1 cellular context compared by ENCODE assay signal in the genomic region with DNA sequence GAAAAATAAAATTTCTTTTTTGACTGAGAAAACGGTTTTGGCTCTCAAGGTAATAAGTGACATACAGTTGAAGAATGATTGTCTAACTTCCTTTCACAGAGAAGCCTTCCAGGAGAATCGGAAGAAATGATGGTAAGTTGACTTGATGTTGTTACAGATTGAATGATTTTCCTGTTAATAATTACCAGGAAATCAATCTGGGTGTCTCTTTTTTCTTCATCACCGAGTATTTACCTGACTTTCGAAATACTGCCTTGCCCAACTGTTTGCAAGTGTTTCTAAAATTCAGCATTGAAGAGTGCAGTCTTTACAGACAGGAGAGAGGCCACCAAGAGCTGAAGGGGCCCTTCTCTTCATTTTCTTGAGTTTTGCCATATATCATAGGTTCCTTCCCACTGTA.
TF ChIP-seq lines count a peak whose summit lies in the region.

No MANE protein-coding gene starts in this region.

TF ChIP-seq in HepG2, 621 proteins besides CTCF, POLR2A, EP300 and RAD21 (continued from another document and continues in another):
- TF ChIP-seq, protein P1, sequence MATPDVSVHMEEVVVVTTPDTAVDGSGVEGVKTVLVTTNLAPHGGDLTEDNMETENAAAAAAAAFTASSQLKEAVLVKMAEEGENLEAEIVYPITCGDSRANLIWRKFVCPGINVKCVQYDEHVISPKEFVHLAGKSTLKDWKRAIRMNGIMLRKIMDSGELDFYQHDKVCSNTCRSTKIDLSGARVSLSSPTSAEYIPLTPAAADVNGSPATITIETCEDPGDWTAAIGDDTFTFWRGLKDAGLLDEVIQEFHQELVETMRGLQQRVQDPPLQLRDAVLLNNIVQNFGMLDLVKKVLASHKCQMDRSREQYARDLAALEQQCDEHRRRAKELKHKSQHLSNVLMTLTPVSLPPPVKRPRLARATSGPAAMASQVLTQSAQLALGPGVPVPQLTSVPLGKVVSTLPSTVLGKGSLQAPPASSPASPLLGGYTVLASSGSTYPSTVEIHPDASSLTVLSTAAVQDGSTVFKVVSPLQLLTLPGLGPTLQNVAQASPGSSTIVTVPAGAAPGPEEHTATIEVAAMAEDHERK (CRISPR knock-in tag; IDR thresholded peaks at IDR 0.05; ENCODE audit: low read depth): no peak
- no peak; the same call in 1 of the 2 replicates for TF ChIP-seq SALL1 (CRISPR knock-in tag; IDR thresholded peaks at IDR 0.05)
- TF ChIP-seq, protein P2, sequence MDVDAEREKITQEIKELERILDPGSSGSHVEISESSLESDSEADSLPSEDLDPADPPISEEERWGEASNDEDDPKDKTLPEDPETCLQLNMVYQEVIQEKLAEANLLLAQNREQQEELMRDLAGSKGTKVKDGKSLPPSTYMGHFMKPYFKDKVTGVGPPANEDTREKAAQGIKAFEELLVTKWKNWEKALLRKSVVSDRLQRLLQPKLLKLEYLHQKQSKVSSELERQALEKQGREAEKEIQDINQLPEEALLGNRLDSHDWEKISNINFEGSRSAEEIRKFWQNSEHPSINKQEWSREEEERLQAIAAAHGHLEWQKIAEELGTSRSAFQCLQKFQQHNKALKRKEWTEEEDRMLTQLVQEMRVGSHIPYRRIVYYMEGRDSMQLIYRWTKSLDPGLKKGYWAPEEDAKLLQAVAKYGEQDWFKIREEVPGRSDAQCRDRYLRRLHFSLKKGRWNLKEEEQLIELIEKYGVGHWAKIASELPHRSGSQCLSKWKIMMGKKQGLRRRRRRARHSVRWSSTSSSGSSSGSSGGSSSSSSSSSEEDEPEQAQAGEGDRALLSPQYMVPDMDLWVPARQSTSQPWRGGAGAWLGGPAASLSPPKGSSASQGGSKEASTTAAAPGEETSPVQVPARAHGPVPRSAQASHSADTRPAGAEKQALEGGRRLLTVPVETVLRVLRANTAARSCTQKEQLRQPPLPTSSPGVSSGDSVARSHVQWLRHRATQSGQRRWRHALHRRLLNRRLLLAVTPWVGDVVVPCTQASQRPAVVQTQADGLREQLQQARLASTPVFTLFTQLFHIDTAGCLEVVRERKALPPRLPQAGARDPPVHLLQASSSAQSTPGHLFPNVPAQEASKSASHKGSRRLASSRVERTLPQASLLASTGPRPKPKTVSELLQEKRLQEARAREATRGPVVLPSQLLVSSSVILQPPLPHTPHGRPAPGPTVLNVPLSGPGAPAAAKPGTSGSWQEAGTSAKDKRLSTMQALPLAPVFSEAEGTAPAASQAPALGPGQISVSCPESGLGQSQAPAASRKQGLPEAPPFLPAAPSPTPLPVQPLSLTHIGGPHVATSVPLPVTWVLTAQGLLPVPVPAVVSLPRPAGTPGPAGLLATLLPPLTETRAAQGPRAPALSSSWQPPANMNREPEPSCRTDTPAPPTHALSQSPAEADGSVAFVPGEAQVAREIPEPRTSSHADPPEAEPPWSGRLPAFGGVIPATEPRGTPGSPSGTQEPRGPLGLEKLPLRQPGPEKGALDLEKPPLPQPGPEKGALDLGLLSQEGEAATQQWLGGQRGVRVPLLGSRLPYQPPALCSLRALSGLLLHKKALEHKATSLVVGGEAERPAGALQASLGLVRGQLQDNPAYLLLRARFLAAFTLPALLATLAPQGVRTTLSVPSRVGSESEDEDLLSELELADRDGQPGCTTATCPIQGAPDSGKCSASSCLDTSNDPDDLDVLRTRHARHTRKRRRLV (CRISPR knock-in tag; IDR thresholded peaks at IDR 0.05): no peak
- no peak for TF ChIP-seq TCF12 (IDR thresholded peaks at IDR 0.05)
- TF ChIP-seq TCF12 (CRISPR knock-in tag; IDR thresholded peaks at IDR 0.05): peak; percentile 84; the same call in 1 of the 2 replicates
- TF ChIP-seq, protein P3, sequence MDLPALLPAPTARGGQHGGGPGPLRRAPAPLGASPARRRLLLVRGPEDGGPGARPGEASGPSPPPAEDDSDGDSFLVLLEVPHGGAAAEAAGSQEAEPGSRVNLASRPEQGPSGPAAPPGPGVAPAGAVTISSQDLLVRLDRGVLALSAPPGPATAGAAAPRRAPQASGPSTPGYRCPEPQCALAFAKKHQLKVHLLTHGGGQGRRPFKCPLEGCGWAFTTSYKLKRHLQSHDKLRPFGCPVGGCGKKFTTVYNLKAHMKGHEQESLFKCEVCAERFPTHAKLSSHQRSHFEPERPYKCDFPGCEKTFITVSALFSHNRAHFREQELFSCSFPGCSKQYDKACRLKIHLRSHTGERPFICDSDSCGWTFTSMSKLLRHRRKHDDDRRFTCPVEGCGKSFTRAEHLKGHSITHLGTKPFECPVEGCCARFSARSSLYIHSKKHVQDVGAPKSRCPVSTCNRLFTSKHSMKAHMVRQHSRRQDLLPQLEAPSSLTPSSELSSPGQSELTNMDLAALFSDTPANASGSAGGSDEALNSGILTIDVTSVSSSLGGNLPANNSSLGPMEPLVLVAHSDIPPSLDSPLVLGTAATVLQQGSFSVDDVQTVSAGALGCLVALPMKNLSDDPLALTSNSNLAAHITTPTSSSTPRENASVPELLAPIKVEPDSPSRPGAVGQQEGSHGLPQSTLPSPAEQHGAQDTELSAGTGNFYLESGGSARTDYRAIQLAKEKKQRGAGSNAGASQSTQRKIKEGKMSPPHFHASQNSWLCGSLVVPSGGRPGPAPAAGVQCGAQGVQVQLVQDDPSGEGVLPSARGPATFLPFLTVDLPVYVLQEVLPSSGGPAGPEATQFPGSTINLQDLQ (CRISPR knock-in tag; IDR thresholded peaks at IDR 0.05): no peak
- TF ChIP-seq, protein P4, sequence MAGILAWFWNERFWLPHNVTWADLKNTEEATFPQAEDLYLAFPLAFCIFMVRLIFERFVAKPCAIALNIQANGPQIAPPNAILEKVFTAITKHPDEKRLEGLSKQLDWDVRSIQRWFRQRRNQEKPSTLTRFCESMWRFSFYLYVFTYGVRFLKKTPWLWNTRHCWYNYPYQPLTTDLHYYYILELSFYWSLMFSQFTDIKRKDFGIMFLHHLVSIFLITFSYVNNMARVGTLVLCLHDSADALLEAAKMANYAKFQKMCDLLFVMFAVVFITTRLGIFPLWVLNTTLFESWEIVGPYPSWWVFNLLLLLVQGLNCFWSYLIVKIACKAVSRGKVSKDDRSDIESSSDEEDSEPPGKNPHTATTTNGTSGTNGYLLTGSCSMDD (CRISPR knock-in tag; IDR thresholded peaks at IDR 0.05): no peak
- TF ChIP-seq ZNF225 (CRISPR knock-in tag; IDR thresholded peaks at IDR 0.05): no peak
- TF ChIP-seq, protein P5, sequence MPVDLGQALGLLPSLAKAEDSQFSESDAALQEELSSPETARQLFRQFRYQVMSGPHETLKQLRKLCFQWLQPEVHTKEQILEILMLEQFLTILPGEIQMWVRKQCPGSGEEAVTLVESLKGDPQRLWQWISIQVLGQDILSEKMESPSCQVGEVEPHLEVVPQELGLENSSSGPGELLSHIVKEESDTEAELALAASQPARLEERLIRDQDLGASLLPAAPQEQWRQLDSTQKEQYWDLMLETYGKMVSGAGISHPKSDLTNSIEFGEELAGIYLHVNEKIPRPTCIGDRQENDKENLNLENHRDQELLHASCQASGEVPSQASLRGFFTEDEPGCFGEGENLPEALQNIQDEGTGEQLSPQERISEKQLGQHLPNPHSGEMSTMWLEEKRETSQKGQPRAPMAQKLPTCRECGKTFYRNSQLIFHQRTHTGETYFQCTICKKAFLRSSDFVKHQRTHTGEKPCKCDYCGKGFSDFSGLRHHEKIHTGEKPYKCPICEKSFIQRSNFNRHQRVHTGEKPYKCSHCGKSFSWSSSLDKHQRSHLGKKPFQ (CRISPR knock-in tag; IDR thresholded peaks at IDR 0.05; ENCODE audit: insufficient replicate concordance): no peak
- TF ChIP-seq ZSCAN21 (CRISPR knock-in tag; IDR thresholded peaks at IDR 0.05; ENCODE audit: borderline replicate concordance): 0 out of 2 replicates have a peak, but pooled peaks have one; percentile 4
- TF ChIP-seq, protein P6, sequence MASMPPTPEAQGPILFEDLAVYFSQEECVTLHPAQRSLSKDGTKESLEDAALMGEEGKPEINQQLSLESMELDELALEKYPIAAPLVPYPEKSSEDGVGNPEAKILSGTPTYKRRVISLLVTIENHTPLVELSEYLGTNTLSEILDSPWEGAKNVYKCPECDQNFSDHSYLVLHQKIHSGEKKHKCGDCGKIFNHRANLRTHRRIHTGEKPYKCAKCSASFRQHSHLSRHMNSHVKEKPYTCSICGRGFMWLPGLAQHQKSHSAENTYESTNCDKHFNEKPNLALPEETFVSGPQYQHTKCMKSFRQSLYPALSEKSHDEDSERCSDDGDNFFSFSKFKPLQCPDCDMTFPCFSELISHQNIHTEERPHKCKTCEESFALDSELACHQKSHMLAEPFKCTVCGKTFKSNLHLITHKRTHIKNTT (CRISPR knock-in tag; IDR thresholded peaks at IDR 0.05): no peak
- peak; percentile 84; the same call in 1 of the 2 replicates for TF ChIP-seq ZNF264 (CRISPR knock-in tag; IDR thresholded peaks at IDR 0.05)
- no peak; the same call in 1 of the 2 replicates for TF ChIP-seq PITX1 (CRISPR knock-in tag; IDR thresholded peaks at IDR 0.05)
- no peak for TF ChIP-seq XBP1 (CRISPR knock-in tag; IDR thresholded peaks at IDR 0.05)
- TF ChIP-seq JUND (CRISPR knock-in tag; IDR thresholded peaks at IDR 0.05): 0 out of 2 replicates have a peak, but pooled peaks have one; percentile 19
- peak; percentile 74; the same call in 1 of the 2 replicates for TF ChIP-seq PHF21A (CRISPR knock-in tag; IDR thresholded peaks at IDR 0.05)
- no peak for TF ChIP-seq ZNF350 (CRISPR knock-in tag; IDR thresholded peaks at IDR 0.05; ENCODE audit: borderline replicate concordance, low read depth)
- TF ChIP-seq ZNF543 (CRISPR knock-in tag; IDR thresholded peaks at IDR 0.05): no peak
- no peak for TF ChIP-seq SRSF9 (IDR thresholded peaks at IDR 0.05; ENCODE audit: borderline replicate concordance, insufficient read depth, low read depth, low read length, poor library complexity, severe bottlenecking)
- TF ChIP-seq ZNF749 (CRISPR knock-in tag; IDR thresholded peaks at IDR 0.05; ENCODE audit: borderline replicate concordance): no peak
- no peak for TF ChIP-seq AGO1 (IDR thresholded peaks at IDR 0.05; ENCODE audit: low read depth, low read length, poor library complexity, severe bottlenecking)
- TF ChIP-seq AKAP8 (CRISPR knock-in tag; IDR thresholded peaks at IDR 0.05): no peak
- TF ChIP-seq, protein P7, sequence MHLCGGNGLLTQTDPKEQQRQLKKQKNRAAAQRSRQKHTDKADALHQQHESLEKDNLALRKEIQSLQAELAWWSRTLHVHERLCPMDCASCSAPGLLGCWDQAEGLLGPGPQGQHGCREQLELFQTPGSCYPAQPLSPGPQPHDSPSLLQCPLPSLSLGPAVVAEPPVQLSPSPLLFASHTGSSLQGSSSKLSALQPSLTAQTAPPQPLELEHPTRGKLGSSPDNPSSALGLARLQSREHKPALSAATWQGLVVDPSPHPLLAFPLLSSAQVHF (CRISPR knock-in tag; IDR thresholded peaks at IDR 0.05): no peak
- TF ChIP-seq ZFP36 (IDR thresholded peaks at IDR 0.05; ENCODE audit: borderline replicate concordance, low read depth, low read length, partially characterized antibody): no peak
- TF ChIP-seq, protein P8, sequence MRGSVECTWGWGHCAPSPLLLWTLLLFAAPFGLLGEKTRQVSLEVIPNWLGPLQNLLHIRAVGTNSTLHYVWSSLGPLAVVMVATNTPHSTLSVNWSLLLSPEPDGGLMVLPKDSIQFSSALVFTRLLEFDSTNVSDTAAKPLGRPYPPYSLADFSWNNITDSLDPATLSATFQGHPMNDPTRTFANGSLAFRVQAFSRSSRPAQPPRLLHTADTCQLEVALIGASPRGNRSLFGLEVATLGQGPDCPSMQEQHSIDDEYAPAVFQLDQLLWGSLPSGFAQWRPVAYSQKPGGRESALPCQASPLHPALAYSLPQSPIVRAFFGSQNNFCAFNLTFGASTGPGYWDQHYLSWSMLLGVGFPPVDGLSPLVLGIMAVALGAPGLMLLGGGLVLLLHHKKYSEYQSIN (CRISPR knock-in tag; IDR thresholded peaks at IDR 0.05; ENCODE audit: borderline replicate concordance): no peak
- peak; percentile 38; the same call in 1 of the 2 replicates for TF ChIP-seq TBX2 (CRISPR knock-in tag; IDR thresholded peaks at IDR 0.05; ENCODE audit: borderline replicate concordance)
- TF ChIP-seq ZNF383 (CRISPR knock-in tag; IDR thresholded peaks at IDR 0.05; ENCODE audit: borderline replicate concordance): no peak
- TF ChIP-seq, protein P9, sequence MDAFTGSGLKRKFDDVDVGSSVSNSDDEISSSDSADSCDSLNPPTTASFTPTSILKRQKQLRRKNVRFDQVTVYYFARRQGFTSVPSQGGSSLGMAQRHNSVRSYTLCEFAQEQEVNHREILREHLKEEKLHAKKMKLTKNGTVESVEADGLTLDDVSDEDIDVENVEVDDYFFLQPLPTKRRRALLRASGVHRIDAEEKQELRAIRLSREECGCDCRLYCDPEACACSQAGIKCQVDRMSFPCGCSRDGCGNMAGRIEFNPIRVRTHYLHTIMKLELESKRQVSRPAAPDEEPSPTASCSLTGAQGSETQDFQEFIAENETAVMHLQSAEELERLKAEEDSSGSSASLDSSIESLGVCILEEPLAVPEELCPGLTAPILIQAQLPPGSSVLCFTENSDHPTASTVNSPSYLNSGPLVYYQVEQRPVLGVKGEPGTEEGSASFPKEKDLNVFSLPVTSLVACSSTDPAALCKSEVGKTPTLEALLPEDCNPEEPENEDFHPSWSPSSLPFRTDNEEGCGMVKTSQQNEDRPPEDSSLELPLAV (CRISPR knock-in tag; conservative IDR thresholded peaks at IDR 0.05; ENCODE audit: low read depth): no peak
- no peak; the same call in 1 of the 2 replicates for TF ChIP-seq ZNF747 (CRISPR knock-in tag; IDR thresholded peaks at IDR 0.05; ENCODE audit: borderline replicate concordance)
- no peak for TF ChIP-seq BHLHE40 (IDR thresholded peaks at IDR 0.05; ENCODE audit: low read length)
- TF ChIP-seq ZNF232 (CRISPR knock-in tag; IDR thresholded peaks at IDR 0.05; ENCODE audit: borderline replicate concordance): no peak
- peak; percentile 33; the same call in 1 of the 2 replicates for TF ChIP-seq FOXP1 (IDR thresholded peaks at IDR 0.05)
- peak; percentile 93 for TF ChIP-seq FOXP1 (CRISPR knock-in tag; IDR thresholded peaks at IDR 0.05)
- TF ChIP-seq, protein P10, sequence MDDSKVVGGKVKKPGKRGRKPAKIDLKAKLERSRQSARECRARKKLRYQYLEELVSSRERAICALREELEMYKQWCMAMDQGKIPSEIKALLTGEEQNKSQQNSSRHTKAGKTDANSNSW (CRISPR knock-in tag; IDR thresholded peaks at IDR 0.05; ENCODE audit: borderline replicate concordance): no peak
- TF ChIP-seq, protein P11, sequence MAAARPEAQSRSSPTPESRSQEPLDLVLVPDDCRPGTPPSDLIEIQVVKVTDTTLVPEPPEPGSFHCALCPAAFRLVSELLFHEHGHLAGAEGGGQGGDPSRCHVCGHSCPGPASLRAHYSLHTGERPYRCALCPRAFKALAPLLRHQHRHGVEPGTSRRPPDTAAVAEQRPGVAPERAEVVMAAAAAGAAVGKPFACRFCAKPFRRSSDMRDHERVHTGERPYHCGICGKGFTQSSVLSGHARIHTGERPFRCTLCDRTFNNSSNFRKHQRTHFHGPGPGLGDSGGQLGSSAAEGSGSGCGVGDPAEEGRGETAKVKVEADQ (CRISPR knock-in tag; IDR thresholded peaks at IDR 0.05; ENCODE audit: borderline replicate concordance): 0 out of 2 replicates have a peak, but pooled peaks have one; percentile 27
- TF ChIP-seq HNRNPK (IDR thresholded peaks at IDR 0.05; ENCODE audit: low read depth, low read length, poor library complexity, severe bottlenecking): no peak
- 0 out of 2 replicates have a peak, but pooled peaks have one; percentile 40 for TF ChIP-seq ZNF124 (CRISPR knock-in tag; IDR thresholded peaks at IDR 0.05)
